In the genomic region with DNA sequence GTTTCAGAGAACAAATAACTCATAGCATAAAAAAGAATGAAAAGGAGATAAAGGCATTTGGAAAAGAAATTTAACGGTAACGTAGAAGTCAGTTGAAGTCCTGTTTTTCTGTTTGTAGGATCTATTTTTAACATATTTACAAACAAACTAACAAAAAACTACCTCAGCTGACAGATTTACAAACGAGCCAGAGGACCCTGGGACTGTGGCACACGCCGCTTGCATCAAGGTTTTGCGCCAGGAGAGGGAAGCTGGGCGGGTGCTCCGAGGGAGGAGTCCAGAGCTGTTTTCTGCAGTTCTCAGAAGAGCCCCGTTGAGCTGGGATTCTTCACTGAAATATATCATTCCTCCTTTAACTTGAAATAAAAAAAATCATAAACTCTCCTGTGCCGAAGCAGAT, we compare ENCODE assay signal across 17 cellular contexts. TPM values are rescaled to one million over a fixed set of nuclear protein-coding genes. Genes with fewer than 3 reads are reported as not detected.
DNase-seq lines count a peak whose midpoint lies in the region; TF ChIP-seq lines count a peak whose summit lies in the region.
"Had no signal": no experiment of that assay in that cellular context is flagged by ENCODE, and none has a peak within 500 bp of the region (broad histone marks: within the 10 kb centered on the region; RNA-seq: fewer than 3 reads in every experiment).

No MANE protein-coding gene starts in this region.

- peaks cover 9% of the 10 kb centered on the region for H3K27me3 Mint-ChIP-seq in activated CD4-positive, alpha-beta T cell treated with anti-CD3 and anti-CD28 coated beads, Interleukin-2, amount 10 ng/mL, durations not matched to agents 24 days and 14 days
- peaks cover 14% of the 10 kb centered on the region for H3K27me3 Mint-ChIP-seq in activated CD4-positive, alpha-beta memory T cell treated with anti-CD3 and anti-CD28 coated beads for 36 hours

- no peaks in the 10 kb centered on the region for H3K36me3 Mint-ChIP-seq in activated CD4-positive, alpha-beta T cell treated with anti-CD3 and anti-CD28 coated beads, Interleukin-2, amount 10 ng/mL, durations not matched to agents 24 days and 14 days (ENCODE audit: low read depth)
- H3K36me3 Mint-ChIP-seq in activated CD4-positive, alpha-beta memory T cell treated with anti-CD3 and anti-CD28 coated beads for 36 hours: peaks cover 5% of the 10 kb centered on the region

- no peak for TF ChIP-seq EP300 in esophagus muscularis mucosa (IDR thresholded peaks at IDR 0.05)
- no peak for TF ChIP-seq EP300 in ovary (IDR thresholded peaks at IDR 0.05)

- peak; percentile 21 for DNase-seq in activated CD4-positive, alpha-beta T cell treated with anti-CD3 and anti-CD28 coated beads, Interleukin-2, amount 10 ng/mL, durations not matched to agents 24 days and 14 days
- no peak for DNase-seq in activated CD4-positive, alpha-beta T cell treated with anti-CD3 and anti-CD28 coated beads, Interleukin-2, amount 50 U/mL, for 48 hours
- DNase-seq in esophagus muscularis mucosa (ENCODE audit: extremely low spot score) (peak; percentile 70), ovary (peak in 2 of 5 donors; percentile 42 to 50), uterus (peak in 1 of 2 donors; percentile 45), HK-2 (ENCODE audit: unreplicated experiment) (no peak)
- DNase-seq in activated CD4-positive, CD25-positive, alpha-beta regulatory T cell (lab: John Stamatoyannopoulos, UW): no peak
- DNase-seq in activated CD4-positive, alpha-beta memory T cell treated with anti-CD3 and anti-CD28 coated beads for 36 hours: no peak
- DNase-seq: AML-193; Caco-2; CD4-positive, alpha-beta T cell; GOT3; H7; HFFc6 had no signal

- peaks cover 0 to 4% (median 0%) of the 10 kb centered on the region in 4 donors for H3K4me1 ChIP-seq in esophagus muscularis mucosa
- H3K4me1 ChIP-seq in ovary (ENCODE audit: insufficient read depth): peaks cover 11% of the 10 kb centered on the region
- peaks cover 11 to 30% of the 10 kb centered on the region in 2 donors for H3K4me1 ChIP-seq in uterus
- H3K4me1 ChIP-seq: A549, Caco-2 had no signal

- H3K27ac ChIP-seq in esophagus muscularis mucosa (replicated peaks in 1 of 4) (no peak overlapping the region), ovary (peak overlapping the region in 1 of 2 donors; percentile 54), uterus (peak overlapping the region; percentile 92 to 93)
- H3K27ac ChIP-seq: 22Rv1, A549, C4-2B had no signal

- CTCF ChIA-PET in activated CD4-positive, alpha-beta memory T cell treated with anti-CD3 and anti-CD28 coated beads for 36 hours (lab: Charles Lee): no interaction called here

- POLR2A ChIA-PET in activated CD4-positive, alpha-beta memory T cell treated with anti-CD3 and anti-CD28 coated beads for 36 hours (lab: Charles Lee): no interaction called here

- WGBS in esophagus muscularis mucosa: 84% methylated on average over 10 of the region's 10 CpGs
- WGBS in ovary, 3 donors: 20 to 37% (median 32%) methylated on average over 10 of the region's 10 CpGs

- H3K4me1 Mint-ChIP-seq in activated CD4-positive, alpha-beta T cell treated with anti-CD3 and anti-CD28 coated beads, Interleukin-2, amount 10 ng/mL, durations not matched to agents 24 days and 14 days: peaks cover 9% of the 10 kb centered on the region
- peaks cover 5% of the 10 kb centered on the region for H3K4me1 Mint-ChIP-seq in activated CD4-positive, alpha-beta memory T cell treated with anti-CD3 and anti-CD28 coated beads for 36 hours (ENCODE audit: low read depth)

- H3K27ac Mint-ChIP-seq in activated CD4-positive, alpha-beta T cell treated with anti-CD3 and anti-CD28 coated beads, Interleukin-2, amount 10 ng/mL, durations not matched to agents 24 days and 14 days: no peak overlapping the region
- no peak overlapping the region for H3K27ac Mint-ChIP-seq in activated CD4-positive, alpha-beta memory T cell treated with anti-CD3 and anti-CD28 coated beads for 36 hours
- H3K27ac Mint-ChIP-seq: CD4-positive, alpha-beta T cell; HFFc6 had no signal

- TF ChIP-seq CTCF in esophagus muscularis mucosa (IDR thresholded peaks at IDR 0.05) (no peak), ovary (IDR thresholded peaks at IDR 0.05) (no peak), uterus (IDR thresholded peaks at IDR 0.05) (peak in 1 of 4 experiments; percentile 3)

- H3K27me3 ChIP-seq in esophagus muscularis mucosa (peaks cover 0 to 10% (median 0%) of the 10 kb centered on the region in 4 donors), ovary (no peaks in the 10 kb centered on the region), uterus (no peaks in the 10 kb centered on the region)

- H3K4me3 ChIP-seq in esophagus muscularis mucosa (no peak overlapping the region), ovary (peak overlapping the region; percentile 11), uterus (no peak overlapping the region)
- H3K4me3 ChIP-seq: A549 had no signal

- H3K36me3 ChIP-seq in esophagus muscularis mucosa (no peaks in the 10 kb centered on the region), ovary (no peaks in the 10 kb centered on the region), uterus (no peaks in the 10 kb centered on the region)

- no peak overlapping the region for H3K4me3 Mint-ChIP-seq in activated CD4-positive, alpha-beta T cell treated with anti-CD3 and anti-CD28 coated beads, Interleukin-2, amount 10 ng/mL, durations not matched to agents 24 days and 14 days
- H3K4me3 Mint-ChIP-seq in activated CD4-positive, alpha-beta memory T cell treated with anti-CD3 and anti-CD28 coated beads for 36 hours: no peak overlapping the region
- H3K4me3 Mint-ChIP-seq: CD4-positive, alpha-beta T cell; HFFc6 had no signal

- H3K9me3 ChIP-seq in esophagus muscularis mucosa (no peaks in the 10 kb centered on the region), ovary (no peaks in the 10 kb centered on the region), uterus (no peaks in the 10 kb centered on the region)

- H3K9me3 Mint-ChIP-seq in activated CD4-positive, alpha-beta T cell treated with anti-CD3 and anti-CD28 coated beads, Interleukin-2, amount 10 ng/mL, durations not matched to agents 24 days and 14 days: peaks cover 7% of the 10 kb centered on the region
- H3K9me3 Mint-ChIP-seq in activated CD4-positive, alpha-beta memory T cell treated with anti-CD3 and anti-CD28 coated beads for 36 hours: peaks cover 7% of the 10 kb centered on the region
- H3K9me3 Mint-ChIP-seq: CD4-positive, alpha-beta T cell had no signal

- TF ChIP-seq POLR2A in esophagus muscularis mucosa (IDR thresholded peaks at IDR 0.05; ENCODE audit: low read depth) (no peak), ovary (IDR thresholded peaks at IDR 0.05) (no peak), uterus (IDR thresholded peaks at IDR 0.05) (no peak)

- intact Hi-C loops in activated CD4-positive, alpha-beta T cell treated with anti-CD3 and anti-CD28 coated beads, Interleukin-2, amount 10 ng/mL, durations not matched to agents 24 days and 14 days (cut with micrococcal nuclease): no loop called here
- intact Hi-C loops in esophagus muscularis mucosa (cut with DNase I) (no loop called here), ovary (cut with DNase I) (no loop called here), uterus (cut with DNase I; ENCODE audit: low total_unique reads) (no loop called here)
- intact Hi-C loops in activated CD4-positive, alpha-beta memory T cell treated with anti-CD3 and anti-CD28 coated beads for 36 hours (cut with micrococcal nuclease): no loop called here

RNA-seq across cellular contexts. Expression of a gene that starts 13.6 kb away (rescaled TPM):
- total RNA-seq in activated CD4-positive, alpha-beta T cell treated with anti-CD3 and anti-CD28 coated beads, Interleukin-2, amount 10 ng/mL, durations not matched to agents 24 days and 14 days: 21.5 and 25.1 TPM in 2 replicates
- total RNA-seq in esophagus muscularis mucosa (10 to 100 TPM in 2 of 4 donors, 1 to 10 TPM in 2; 8.7 to 27.3 (median 10.2) TPM), ovary (10 to 100 TPM; 27.5 to 48.5 (median 39.5) TPM), uterus (10 to 100 TPM; 10.8 to 49.7 (median 34.3) TPM)
- 10 to 100 TPM; 44.7 to 46.8 TPM for polyA plus RNA-seq in ovary
- 10 to 100 TPM; 20.8 to 21.8 TPM for total RNA-seq in activated CD4-positive, alpha-beta memory T cell treated with anti-CD3 and anti-CD28 coated beads for 36 hours

Comparison
In these comparisons a context has a peak if more than half of its experiments do, and no peak if none do; other contexts are left out.
1. DNase-seq: peak in activated CD4-positive, alpha-beta T cell treated with anti-CD3 and anti-CD28 coated beads, Interleukin-2, amount 10 ng/mL, durations not matched to agents 24 days and 14 days (single experiment) and esophagus muscularis mucosa (single experiment); none in activated CD4-positive, alpha-beta T cell treated with anti-CD3 and anti-CD28 coated beads, Interleukin-2, amount 50 U/mL, for 48 hours (0 of 2), activated CD4-positive, CD25-positive, alpha-beta regulatory T cell (0 of 4), HK-2 (single experiment) and activated CD4-positive, alpha-beta memory T cell treated with anti-CD3 and anti-CD28 coated beads for 36 hours (single experiment).
2. H3K27ac ChIP-seq: peak in uterus (2 of 2); none in esophagus muscularis mucosa (0 of 4).